ENCODE assay signal across 10 cellular contexts in the genomic region with DNA sequence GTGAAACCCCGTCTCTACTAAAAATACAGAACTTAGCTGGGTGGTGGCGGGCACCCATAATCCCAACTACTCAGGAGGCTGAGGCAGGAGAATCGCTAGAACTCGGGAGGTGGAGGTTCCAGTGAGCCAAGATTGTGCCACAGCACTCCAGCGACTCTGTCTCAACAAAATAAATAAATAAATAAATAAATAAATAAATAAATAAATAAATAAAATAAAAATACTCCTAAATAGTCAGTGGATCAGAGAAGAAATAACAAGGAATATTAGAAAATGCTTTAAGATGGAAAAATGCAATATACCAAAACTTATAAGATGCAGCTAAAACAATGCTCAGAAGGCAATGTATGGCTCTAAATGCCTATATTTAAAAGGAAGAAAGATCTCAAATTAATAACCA.
"Had no signal": no experiment of that assay in that cellular context is flagged by ENCODE, and none has a peak within 500 bp of the region (broad histone marks: within the 10 kb centered on the region; RNA-seq: fewer than 3 reads in every experiment).

No MANE protein-coding gene starts in this region.

- H3K4me1 ChIP-seq: HAP-1 had no signal

- H3K4me3 Mint-ChIP-seq: GM23338, H9 had no signal

- H3K27ac Mint-ChIP-seq: GM23338, H9 had no signal

- H3K4me3 ChIP-seq: GM23248, GM23338, HAP-1 had no signal

- H3K4me2 ChIP-seq: GM23338 had no signal

- FAIRE-seq: H1, H54 had no signal

- DNase-seq: GM23248, GOT3, H7, H9, HCEC 1CT had no signal

- H3K9me3 ChIP-seq: HAP-1 had no signal

- H3K27ac ChIP-seq: GM23248 had no signal

- ATAC-seq: GM23338, HCT116 had no signal

- H3K36me3 ChIP-seq: HAP-1 had no signal

- H3K9me3 Mint-ChIP-seq: GM23338, H9 had no signal
